ENCODE assay signal across 13 cellular contexts in the genomic region with DNA sequence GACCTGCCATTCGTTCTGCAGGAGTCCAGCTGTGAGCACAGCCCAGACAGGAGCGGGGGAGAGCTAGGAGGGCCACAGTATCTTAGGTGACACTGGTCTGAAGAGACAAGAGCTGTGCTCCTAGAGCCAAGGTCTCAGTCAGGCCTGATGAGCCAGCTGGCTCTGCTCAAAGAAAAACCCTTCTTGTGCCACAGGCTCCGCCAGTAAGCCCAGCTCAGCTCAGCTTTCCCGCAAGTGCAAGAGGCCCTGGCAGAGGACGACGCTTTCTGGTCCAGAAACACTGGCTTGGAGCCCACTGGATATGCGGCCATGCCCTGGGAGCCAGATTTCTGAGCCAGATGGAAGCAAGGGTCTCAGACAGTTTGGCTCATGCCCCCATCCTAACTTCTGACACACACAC. TPM values are rescaled to one million over a fixed set of nuclear protein-coding genes. Genes with fewer than 3 reads are reported as not detected.
DNase-seq lines count a peak whose midpoint lies in the region; ATAC-seq and TF ChIP-seq lines count a peak whose summit lies in the region.
"Had no signal": no experiment of that assay in that cellular context is flagged by ENCODE, and none has a peak within 500 bp of the region (broad histone marks: within the 10 kb centered on the region; RNA-seq: fewer than 3 reads in every experiment).

No MANE protein-coding gene starts in this region.

- no peaks in the 10 kb centered on the region for H3F3A ChIP-seq in PC-3 (ENCODE audit: low read length, unreplicated experiment)

- BruUV-seq in PC-3 (replicated peaks; lab: Mats Ljungman, UMichigan): no TSS peak

- intact Hi-C loops in vagina (cut with DNase I) (loop anchor here (2.0 kb wide), 1 partner anchor 71 kb away; a partner anchor contains a TSS), PC-3 (cut with micrococcal nuclease) (no loop called here)

- ATAC-seq in PC-3 (no peak), GM19023 (IDR thresholded peaks at IDR 0.05; ENCODE audit: unreplicated experiment) (no peak)
- ATAC-seq: A549 had no signal

- TF ChIP-seq CTCF in fibroblast of pulmonary artery (IDR thresholded peaks at IDR 0.05; ENCODE audit: low read length, missing control alignments): no peak
- no peak for TF ChIP-seq CTCF in vagina (IDR thresholded peaks at IDR 0.05)
- TF ChIP-seq CTCF in PC-3 (conservative IDR thresholded peaks at IDR 0.05; ENCODE audit: low read depth, low read length): no peak

- no peak overlapping the region for H3K4me2 ChIP-seq in PC-3 (ENCODE audit: low read length)
- H3K4me2 ChIP-seq: A549 had no signal

- no peaks in the 10 kb centered on the region for H3K9me3 ChIP-seq in vagina
- no peaks in the 10 kb centered on the region for H3K9me3 ChIP-seq in PC-3 (ENCODE audit: low read length)
- H3K9me3 ChIP-seq: A549 had no signal

- H3K9ac ChIP-seq in PC-3 (ENCODE audit: low read length): no peak overlapping the region

- H2AFZ ChIP-seq in PC-3 (ENCODE audit: low read length): no peak overlapping the region

- H3K4me1 ChIP-seq in vagina (peaks cover 41% of the 10 kb centered on the region), PC-3 (ENCODE audit: insufficient read depth, low read length) (no peaks in the 10 kb centered on the region)
- H3K4me1 ChIP-seq: A549 had no signal

- H3K36me3 ChIP-seq in vagina (no peaks in the 10 kb centered on the region), PC-3 (ENCODE audit: low read depth, low read length) (no peaks in the 10 kb centered on the region)

- H3K4me3 ChIP-seq in fibroblast of pulmonary artery (replicated peaks; ENCODE audit: low read depth, low read length): no peak overlapping the region
- no peak overlapping the region for H3K4me3 ChIP-seq in vagina
- no peak overlapping the region for H3K4me3 ChIP-seq in PC-3 (ENCODE audit: low read length)
- H3K4me3 ChIP-seq: A549 had no signal

- H3K27ac ChIP-seq in vagina (peak overlapping the region; percentile 29), PC-3 (ENCODE audit: low read length) (no peak overlapping the region)
- H3K27ac ChIP-seq: A549 had no signal

- no peaks in the 10 kb centered on the region for H4K20me1 ChIP-seq in PC-3 (ENCODE audit: low read length)

- POLR2A ChIA-PET in PC-3 (lab: Charles Lee; ENCODE audit: unreplicated experiment): no interaction called here

- CTCF ChIA-PET in PC-3 (lab: Charles Lee): interaction anchor here (1.8 kb wide), 1 partner anchor 71 kb away, joined by 12 read pairs; a partner anchor contains a TSS

- peak; percentile 22 for DNase-seq in NCI-H2171 treated with DMSO at 0.1 percent for 48 hours (lab: John Stamatoyannopoulos, UW)
- no peak for DNase-seq in NCI-H2171 (lab: John Stamatoyannopoulos, UW)
- DNase-seq in fibroblast of pulmonary artery (ENCODE audit: low read depth): peak; percentile 18
- peak; percentile 79 for DNase-seq in medulla oblongata (ENCODE audit: extremely low spot score)
- no peak for DNase-seq in vagina (ENCODE audit: extremely low spot score in 2 of 2)
- DNase-seq in AG08395 (ENCODE audit: low spot score): no peak
- DNase-seq in PC-3: no peak
- DNase-seq: activated T-cell treated with anti-CD3 and anti-CD28 coated beads, Interleukin-2, amount 50 U/mL, for 24 hours; KBM-7; mammary epithelial cell; NCI-H748 treated with DMSO at 0.1 percent for 48 hours had no signal

- H3K27me3 ChIP-seq in vagina (no peaks in the 10 kb centered on the region), PC-3 (ENCODE audit: low read length) (no peaks in the 10 kb centered on the region)

- TF ChIP-seq POLR2A in vagina (IDR thresholded peaks at IDR 0.05): no peak

- no peaks in the 10 kb centered on the region for H3K9me2 ChIP-seq in PC-3 (replicated peaks; ENCODE audit: low read length)

- H3K79me2 ChIP-seq in PC-3 (ENCODE audit: low read length): no peaks in the 10 kb centered on the region

RNA-seq across cellular contexts. Expression of a gene that starts 23.9 kb away (rescaled TPM):
- total RNA-seq in vagina: 37.3 TPM
- total RNA-seq in PC-3 (2014; rRNA removed): 137 and 178 TPM in 2 replicates

Comparison
In these comparisons a context has a peak if more than half of its experiments do, and no peak if none do; other contexts are left out.
1. DNase-seq: peak in NCI-H2171 treated with DMSO at 0.1 percent for 48 hours (single experiment), fibroblast of pulmonary artery (single experiment) and medulla oblongata (single experiment); none in NCI-H2171 (single experiment), vagina (0 of 2), AG08395 (single experiment) and PC-3 (single experiment).